In genomic region chr4:184374006-184374405, GRCh38 we compare ENCODE assay signal across 19 cellular contexts.
"Had no signal": no experiment of that assay in that cellular context is flagged by ENCODE, and none has a peak within 500 bp of the region (broad histone marks: within the 10 kb centered on the region; RNA-seq: fewer than 3 reads in every experiment).

No MANE protein-coding gene starts in this region.

- H3K9me3 Mint-ChIP-seq: effector memory CD8-positive, alpha-beta T cell; naive thymus-derived CD8-positive, alpha-beta T cell had no signal

- H3K4me3 ChIP-seq: esophagus muscularis mucosa, gastroesophageal sphincter, mucosa of descending colon, thoracic aorta, transverse colon had no signal

- DNase-seq: effector memory CD8-positive, alpha-beta T cell; foreskin fibroblast; glutamatergic neuron; islet precursor cell; mammary epithelial cell; mucosa of descending colon; naive thymus-derived CD8-positive, alpha-beta T cell; posterior cingulate gyrus; right cardiac atrium; small intestine; stimulated activated CD4-positive, alpha-beta T cell treated with anti-CD3 and anti-CD28 coated beads, Interleukin-12 subunit alpha, Interleukin-12 subunit beta, amount 100 ng/mL, for 4 hours; stimulated activated naive CD4-positive, alpha-beta T cell treated with Interleukin-2 at 50 U/mL for 16 hours; transverse colon had no signal

- H3K27me3 Mint-ChIP-seq: dendritic cell treated with granulocyte-macrophage colony-stimulating factor and Interleukin-4, amounts not matched to agents 40 ng/mL and 50 ng/mL, for 4 days; effector memory CD8-positive, alpha-beta T cell; naive thymus-derived CD8-positive, alpha-beta T cell had no signal

- H3K27ac Mint-ChIP-seq: dendritic cell treated with granulocyte-macrophage colony-stimulating factor and Interleukin-4, amounts not matched to agents 40 ng/mL and 50 ng/mL, for 4 days; naive thymus-derived CD8-positive, alpha-beta T cell had no signal

- ATAC-seq: effector memory CD8-positive, alpha-beta T cell; gastroesophageal sphincter; left lobe of liver; mucosa of descending colon; naive thymus-derived CD8-positive, alpha-beta T cell; right cardiac atrium had no signal

- H3K4me1 ChIP-seq: esophagus muscularis mucosa, gastroesophageal sphincter had no signal

- H3K27me3 ChIP-seq: esophagus muscularis mucosa, gastroesophageal sphincter, transverse colon had no signal

- H3K4me3 Mint-ChIP-seq: dendritic cell treated with granulocyte-macrophage colony-stimulating factor and Interleukin-4, amounts not matched to agents 40 ng/mL and 50 ng/mL, for 4 days; effector memory CD8-positive, alpha-beta T cell; naive thymus-derived CD8-positive, alpha-beta T cell had no signal

- H3K27ac ChIP-seq: epithelial cell of prostate, esophagus muscularis mucosa, gastroesophageal sphincter, thoracic aorta, transverse colon had no signal

- H3K9me3 ChIP-seq: esophagus muscularis mucosa, gastroesophageal sphincter, mucosa of descending colon, thoracic aorta, transverse colon had no signal

- H3K36me3 ChIP-seq: esophagus muscularis mucosa, gastroesophageal sphincter, thoracic aorta, transverse colon had no signal
